Comparison of ENCODE assay signal across 25 cellular contexts in the genomic region with DNA sequence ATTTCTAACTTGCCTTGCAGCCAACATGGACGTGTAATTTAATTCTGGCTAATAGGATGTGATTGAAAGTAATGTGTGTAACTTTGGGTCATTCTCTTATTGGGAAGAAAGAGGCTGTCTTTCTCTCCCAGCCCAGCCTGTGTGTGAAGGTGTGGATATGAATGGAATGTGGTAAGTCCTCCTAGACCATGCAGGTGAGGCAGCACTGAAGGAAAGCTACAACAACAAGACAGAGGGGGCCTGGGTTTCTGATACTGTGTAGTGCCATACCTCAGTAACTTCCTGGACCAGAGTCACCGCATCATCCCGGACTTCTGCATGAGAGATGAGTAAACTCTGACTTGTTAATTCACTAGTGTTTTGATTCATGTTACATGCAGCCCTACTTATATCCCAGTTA.
"Had no signal": no experiment of that assay in that cellular context is flagged by ENCODE, and none has a peak within 500 bp of the region (broad histone marks: within the 10 kb centered on the region; RNA-seq: fewer than 3 reads in every experiment).

No MANE protein-coding gene starts in this region.

- H3K4me3 Mint-ChIP-seq: activated naive CD4-positive, alpha-beta T cell treated with anti-CD3 and anti-CD28 coated beads, Interleukin-2, amount 50 U/mL, for 24 hours; central memory CD8-positive, alpha-beta T cell; memory B cell; naive B cell; neural progenitor cell; stimulated activated memory B cell treated with anti-CD40 and anti-IgM and Interleukin-4, amounts not matched to agents 10 μg/mL and 1 μg/mL and 100 μg/mL, for 72 hours; T-cell had no signal

- H3K36me3 ChIP-seq: ascending aorta, colonic mucosa, neural progenitor cell, ovary, right lobe of liver had no signal

- H3K4me1 Mint-ChIP-seq: memory B cell; naive B cell; neural progenitor cell; stimulated activated memory B cell treated with anti-CD40 and anti-IgM and Interleukin-4, amounts not matched to agents 10 μg/mL and 1 μg/mL and 100 μg/mL, for 72 hours had no signal

- DNase-seq: activated CD4-positive, alpha-beta T cell treated with anti-CD3 and anti-CD28 coated beads, Interleukin-2, amount 50 U/mL, for 48 hours; activated effector memory CD4-positive, alpha-beta T cell treated with anti-CD3 and anti-CD28 coated beads, Interleukin-2, amount 50 U/mL, for 16 hours; colonic mucosa; erythroblast; foreskin melanocyte; glutamatergic neuron; hypothalamus; kidney glomerular epithelial cell; mucosa of descending colon; naive B cell; ovary; right lobe of liver; small intestine; stimulated activated CD4-positive, alpha-beta T cell treated with anti-CD3 and anti-CD28 coated beads, Interleukin-4, amount 100 ng/mL, for 24 hours; T-cell; T1000; testis had no signal

- H3K27me3 ChIP-seq: ascending aorta, colonic mucosa, neural progenitor cell, ovary, right lobe of liver, testis had no signal

- H3K27me3 Mint-ChIP-seq: activated naive CD4-positive, alpha-beta T cell treated with anti-CD3 and anti-CD28 coated beads, Interleukin-2, amount 50 U/mL, for 24 hours; central memory CD8-positive, alpha-beta T cell; memory B cell; naive B cell; stimulated activated memory B cell treated with anti-CD40 and anti-IgM and Interleukin-4, amounts not matched to agents 10 μg/mL and 1 μg/mL and 100 μg/mL, for 72 hours; T-cell had no signal

- H3K27ac Mint-ChIP-seq: activated naive CD4-positive, alpha-beta T cell treated with anti-CD3 and anti-CD28 coated beads, Interleukin-2, amount 50 U/mL, for 24 hours; memory B cell; neural progenitor cell; stimulated activated memory B cell treated with anti-CD40 and anti-IgM and Interleukin-4, amounts not matched to agents 10 μg/mL and 1 μg/mL and 100 μg/mL, for 72 hours; T-cell had no signal

- H3K9me3 Mint-ChIP-seq: central memory CD8-positive, alpha-beta T cell; memory B cell; neural progenitor cell; stimulated activated memory B cell treated with anti-CD40 and anti-IgM and Interleukin-4, amounts not matched to agents 10 μg/mL and 1 μg/mL and 100 μg/mL, for 72 hours had no signal

- H2AFZ ChIP-seq: neural progenitor cell had no signal

- ATAC-seq: activated CD4-positive, CD25-positive, alpha-beta regulatory T cell treated with anti-CD3 and anti-CD28 coated beads, Interleukin-2, amount 50 U/mL, for 24 hours; mucosa of descending colon; right lobe of liver; SK-N-SH treated with all-trans-retinoic acid at 6 μM for 48 hours; stimulated activated memory B cell treated with anti-CD40 and anti-IgM and Interleukin-4, amounts not matched to agents 10 μg/mL and 1 μg/mL and 100 μg/mL, for 72 hours; T-cell had no signal

- H3K4me1 ChIP-seq: ascending aorta, colonic mucosa, neural progenitor cell, right lobe of liver, testis had no signal

- H3K9me3 ChIP-seq: ascending aorta, colonic mucosa, mucosa of descending colon, ovary, right lobe of liver, testis had no signal

- H3K4me3 ChIP-seq: ascending aorta, colonic mucosa, mucosa of descending colon, neural progenitor cell, ovary, right lobe of liver, testis had no signal

- H3K27ac ChIP-seq: ascending aorta, colonic mucosa, neural progenitor cell, ovary, right lobe of liver, testis had no signal

- H3K4me2 ChIP-seq: neural progenitor cell had no signal

- H3K9ac ChIP-seq: neural progenitor cell had no signal
